ENCODE assay signal across 8 cellular contexts in genomic region chr17:50096092-50096491, GRCh38. TPM values are rescaled to one million over a fixed set of nuclear protein-coding genes. Genes with fewer than 3 reads are reported as not detected.
DNase-seq lines count a peak whose midpoint lies in the region; ATAC-seq and TF ChIP-seq lines count a peak whose summit lies in the region.

No MANE protein-coding gene starts in this region.

- no peaks in the 10 kb centered on the region for H3K27me3 ChIP-seq in mammary epithelial cell (ENCODE audit: insufficient read depth, low read length)
- H3K27me3 ChIP-seq in lung (ENCODE audit: control insufficient read depth, insufficient read depth) = no peaks in the 10 kb centered on the region
- H3K27me3 ChIP-seq in thyroid gland = no peaks in the 10 kb centered on the region

- peaks cover 5% of the 10 kb centered on the region for H3K36me3 ChIP-seq in mammary epithelial cell (ENCODE audit: insufficient read depth, low read length)
- H3K36me3 ChIP-seq in lung (ENCODE audit: control insufficient read depth in 2 of 2, insufficient read depth in 2 of 2, low read length in 2 of 2) = peaks cover 4 to 15% of the 10 kb centered on the region in 2 donors
- H3K36me3 ChIP-seq in thyroid gland = peaks cover 3 to 15% of the 10 kb centered on the region in 2 donors

- BruUV-seq in mammary epithelial cell (replicated peaks; lab: Mats Ljungman, UMichigan) = no TSS peak

- H3K9me3 ChIP-seq in mammary epithelial cell (replicated peaks; ENCODE audit: insufficient read depth, low read length) (no peaks in the 10 kb centered on the region), lung (ENCODE audit: control insufficient read depth in 2 of 2, insufficient read depth in 1 of 2, low read length in 1 of 2) (no peaks in the 10 kb centered on the region), thyroid gland (no peaks in the 10 kb centered on the region)

- H3K4me3 ChIP-seq in mammary epithelial cell (replicated peaks in 1 of 3; ENCODE audit: insufficient read depth in 1 of 3, low read depth in 2 of 3, low read length in 3 of 3) (no peak overlapping the region), lung (peak overlapping the region; percentile 81), thyroid gland (replicated peaks in 1 of 3) (peak overlapping the region; percentile 57 to 100 (median 93))

- H2AFZ ChIP-seq in mammary epithelial cell (ENCODE audit: low read depth, low read length) = no peak overlapping the region

- WGBS in mammary epithelial cell (ENCODE audit: low coverage, missing lambda C conversion rate) = 22% methylated on average over 5 of the region's 6 CpGs
- 27 to 39% methylated on average over 6 of the region's 6 CpGs for WGBS in lung, 2 donors
- 8 to 20% methylated on average over 2 to 5 of the region's 6 CpGs for WGBS in thyroid gland, 2 donors

- H4K20me1 ChIP-seq in mammary epithelial cell (ENCODE audit: insufficient read depth, low read length) = no peaks in the 10 kb centered on the region

- DNase-seq in T-helper 2 cell treated with Interferon-gamma antibody and Interleukin-4, amounts not matched to agents 5 μg/mL and 100 μg/mL, for 36 hours (ENCODE audit: low spot score) = no peak
- DNase-seq in T-helper 2 cell = no peak
- peak; percentile 10 for DNase-seq in mammary epithelial cell
- no peak for DNase-seq in lung (ENCODE audit: low spot score)
- peak; percentile 48 to 52 for DNase-seq in thyroid gland
- no peak for DNase-seq in NCI-H2029 (lab: John Stamatoyannopoulos, UW)
- DNase-seq in GM10266 (ENCODE audit: extremely low spot score) = no peak
- DNase-seq in hippocampal formation (lab: John Stamatoyannopoulos, UW) = no peak

- TF ChIP-seq CTCF in mammary epithelial cell (conservative IDR thresholded peaks at IDR 0.05 in 1 of 2, IDR thresholded peaks at IDR 0.05 in 1 of 2; ENCODE audit: extremely low read depth in 1 of 2, insufficient read depth in 1 of 2, low read depth in 1 of 2, low read length in 2 of 2) (no peak), lung (IDR thresholded peaks at IDR 0.05; ENCODE audit: control extremely low read depth, extremely low read depth) (no peak), thyroid gland (IDR thresholded peaks at IDR 0.05) (no peak), GM10266 (IDR thresholded peaks at IDR 0.05; ENCODE audit: control insufficient read depth, insufficient read depth, low read depth, missing control alignments) (no peak)

- H3K27ac ChIP-seq in mammary epithelial cell (ENCODE audit: insufficient read depth, low read depth, low read length) (no peak overlapping the region), lung (ENCODE audit: low read depth in 1 of 2, low read length in 1 of 2) (peak overlapping the region; percentile 87 to 95), thyroid gland (peak overlapping the region; percentile 76 to 83 (median 82))

- no peak overlapping the region for H3K4me2 ChIP-seq in mammary epithelial cell (ENCODE audit: insufficient read depth, low read depth, low read length)

- no peak for ATAC-seq in lung (ENCODE audit: insufficient read depth, low FRiP score)

- no peaks in the 10 kb centered on the region for H3K79me2 ChIP-seq in mammary epithelial cell (ENCODE audit: insufficient read depth, low read length)

- in situ Hi-C loops in mammary epithelial cell (cut with MboI; ENCODE audit: low sequenced_read_pairs in 2 of 2) = no loop called here

- peak overlapping the region; percentile 95 for H3K4me3 Mint-ChIP-seq in T-helper 2 cell treated with Interferon-gamma antibody and Interleukin-4, amounts not matched to agents 5 μg/mL and 100 μg/mL, for 36 hours

- H3K4me1 ChIP-seq in mammary epithelial cell (ENCODE audit: insufficient read depth, low read length) (peaks cover 7% of the 10 kb centered on the region), lung (ENCODE audit: control insufficient read depth in 2 of 2, insufficient read depth in 2 of 2, low read length in 2 of 2) (peaks cover 4 to 8% of the 10 kb centered on the region in 2 donors), thyroid gland (peaks cover 22 to 39% of the 10 kb centered on the region in 2 donors)

- H3K27me3 Mint-ChIP-seq in T-helper 2 cell treated with Interferon-gamma antibody and Interleukin-4, amounts not matched to agents 5 μg/mL and 100 μg/mL, for 36 hours (ENCODE audit: low read depth) = no peaks in the 10 kb centered on the region

- dilution Hi-C loops in mammary epithelial cell (cut with HindIII; ENCODE audit: low sequenced_read_pairs) = loop anchor here (5.0 kb wide), 1 partner anchor 36 kb away; the partner anchor contains the start of gene SAMD14

- CTCF ChIA-PET in mammary epithelial cell (lab: Charles Lee; ENCODE audit: low non-redundant PET) = interaction anchor here (0.7 kb wide), 1 partner anchor 26 kb away, joined by 3 read pairs; no protein-coding TSS in a partner anchor

- peaks cover 20% of the 10 kb centered on the region for H3K4me1 Mint-ChIP-seq in T-helper 2 cell treated with Interferon-gamma antibody and Interleukin-4, amounts not matched to agents 5 μg/mL and 100 μg/mL, for 36 hours (ENCODE audit: low read depth)

- H3K27ac Mint-ChIP-seq in T-helper 2 cell treated with Interferon-gamma antibody and Interleukin-4, amounts not matched to agents 5 μg/mL and 100 μg/mL, for 36 hours = peak overlapping the region; percentile 88

- H3K9ac ChIP-seq in mammary epithelial cell (ENCODE audit: insufficient read depth, low read length) = no peak overlapping the region

- intact Hi-C loops in mammary epithelial cell (cut with micrococcal nuclease) = no loop called here
- intact Hi-C loops in thyroid gland (cut with DNase I) = loop anchor here (5.0 kb wide), 1 partner anchor 66 kb away; no protein-coding TSS in a partner anchor

- no peak for TF ChIP-seq POLR2A in thyroid gland (IDR thresholded peaks at IDR 0.05)

- H3K36me3 Mint-ChIP-seq in T-helper 2 cell treated with Interferon-gamma antibody and Interleukin-4, amounts not matched to agents 5 μg/mL and 100 μg/mL, for 36 hours (ENCODE audit: low read depth) = no peaks in the 10 kb centered on the region

- no peaks in the 10 kb centered on the region for H3K9me3 Mint-ChIP-seq in T-helper 2 cell treated with Interferon-gamma antibody and Interleukin-4, amounts not matched to agents 5 μg/mL and 100 μg/mL, for 36 hours

RNA-seq across cellular contexts. Expression of gene PDK2, which starts 0.9 kb away (rescaled TPM):
- total RNA-seq in mammary epithelial cell (10 to 100 TPM; 18.2 to 24.8 TPM), lung (10 to 100 TPM; 23.2 to 27.8 TPM), thyroid gland (10 to 100 TPM; 42.5 to 79.3 (median 64.5) TPM)
- polyA plus RNA-seq in mammary epithelial cell (7.7 TPM), lung (10 to 100 TPM in 1 of 2 donors, 1 to 10 TPM in 1; 10.0 to 15.7 TPM)
- polyA minus RNA-seq in mammary epithelial cell = 13.5 TPM

RNA-seq across cellular contexts. Expression of gene SAMD14, which starts 33.9 kb away (rescaled TPM):
- total RNA-seq in mammary epithelial cell = under 1 TPM; 0.12 to 0.33 TPM
- polyA plus RNA-seq in mammary epithelial cell = 0.05 TPM
- 0.98 TPM for polyA minus RNA-seq in mammary epithelial cell
- 1 to 10 TPM; 3.3 to 4.4 TPM for total RNA-seq in lung
- 1 to 10 TPM; 3.9 to 6.2 TPM for polyA plus RNA-seq in lung
- under 1 TPM; 0.24 to 0.81 (median 0.58) TPM for total RNA-seq in thyroid gland

RNA-seq across cellular contexts. Expression of gene ITGA3, which starts 40.2 kb away (rescaled TPM):
- total RNA-seq in mammary epithelial cell (1,000 to 10,000 TPM; 1,418 to 2,030 TPM), lung (100 to 1,000 TPM; 142 to 204 TPM), thyroid gland (100 to 1,000 TPM; 145 to 246 (median 172) TPM)
- polyA plus RNA-seq in mammary epithelial cell (1,026 TPM), lung (100 to 1,000 TPM in 1 of 2 donors, 10 to 100 TPM in 1; 83.9 to 123 TPM)
- 2,074 TPM for polyA minus RNA-seq in mammary epithelial cell

RNA-seq across cellular contexts. Expression of gene PPP1R9B, which starts 54.4 kb away (rescaled TPM):
- total RNA-seq in mammary epithelial cell (10 to 100 TPM; 19.5 to 46.7 TPM), lung (10 to 100 TPM; 31.7 to 77.4 TPM), thyroid gland (10 to 100 TPM; 28.6 to 37.2 (median 31.9) TPM)
- polyA plus RNA-seq in mammary epithelial cell (13.7 TPM), lung (10 to 100 TPM; 38.1 to 61.5 TPM)
- polyA minus RNA-seq in mammary epithelial cell = 19.9 TPM

Comparison
In these comparisons a context has a peak if more than half of its experiments do, and no peak if none do; other contexts are left out.
1. DNase-seq: peak in mammary epithelial cell (single experiment) and thyroid gland (2 of 2); none in T-helper 2 cell treated with Interferon-gamma antibody and Interleukin-4, amounts not matched to agents 5 μg/mL and 100 μg/mL, for 36 hours (single experiment), T-helper 2 cell (0 of 5), lung (single experiment), NCI-H2029 (single experiment), GM10266 (single experiment) and hippocampal formation (0 of 2).
2. H3K4me3 ChIP-seq: peak in lung (single experiment) and thyroid gland (3 of 3); none in mammary epithelial cell (0 of 3).
3. RNA of gene ITGA3, which starts 40.2 kb away (total RNA-seq): 1,418 to 2,030 TPM in mammary epithelial cell; 142 to 204 TPM in lung and 145 to 246 TPM in thyroid gland; every median in the first group is over 4 times any median in the second.